In the genomic region with DNA sequence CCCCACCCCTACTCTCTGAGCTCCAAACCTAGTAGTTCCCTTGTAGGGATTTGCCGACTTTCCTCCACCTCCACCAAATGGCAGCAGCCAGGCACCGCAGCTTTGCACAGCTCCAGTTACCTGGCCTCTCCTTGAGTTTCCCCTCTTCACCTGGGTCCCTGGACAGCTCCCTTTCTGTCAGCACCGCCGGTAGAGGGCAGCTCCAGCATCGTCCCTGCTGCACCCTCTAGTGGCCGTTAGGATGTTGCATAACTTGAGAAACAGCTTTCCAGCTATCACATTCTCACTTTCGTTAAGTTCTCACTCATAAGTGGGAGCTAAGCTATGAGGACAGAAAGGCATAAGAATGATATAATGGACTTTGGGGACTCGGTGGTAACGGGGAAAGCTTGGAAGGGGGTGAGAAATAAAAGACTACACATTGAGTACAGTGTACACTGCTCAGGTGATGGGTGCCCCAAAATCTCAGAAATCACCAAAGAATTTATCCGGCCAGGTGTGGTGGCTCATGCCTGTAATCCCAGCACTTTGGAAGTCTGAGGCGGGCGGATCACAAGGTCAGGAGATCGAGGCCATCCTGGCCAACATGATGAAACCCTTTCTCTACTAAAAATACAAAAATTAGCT, we compare ENCODE assay signal across 8 cellular contexts.
DNase-seq lines count a peak whose midpoint lies in the region; ATAC-seq and TF ChIP-seq lines count a peak whose summit lies in the region.

No MANE protein-coding gene starts in this region.

- no peaks in the 10 kb centered on the region for H3K9me3 ChIP-seq in CD4-positive, alpha-beta memory T cell (ENCODE audit: control insufficient read depth in 1 of 2, low read length in 2 of 2)

- peak; percentile 100 for ATAC-seq in GM19395 (IDR thresholded peaks at IDR 0.05; ENCODE audit: unreplicated experiment)
- peak; percentile 98 for ATAC-seq in HG03457 (IDR thresholded peaks at IDR 0.05; ENCODE audit: unreplicated experiment)

- H3K4me3 ChIP-seq in CD4-positive, alpha-beta memory T cell (ENCODE audit: low read length in 2 of 2), result no peak overlapping the region
- H3K4me3 ChIP-seq in dorsolateral prefrontal cortex, result no peak overlapping the region

- H3K27me3 Mint-ChIP-seq in CD4-positive, alpha-beta memory T cell, result peaks cover 9 to 10% of the 10 kb centered on the region in 2 donors

- peaks cover 0 to 1% (median 0%) of the 10 kb centered on the region in 8 donors for H3K9me3 Mint-ChIP-seq in CD4-positive, alpha-beta memory T cell

- POLR2A ChIA-PET in CD4-positive, alpha-beta memory T cell (lab: Charles Lee; ENCODE audit: partially characterized antibody), result no interaction called here

- TF ChIP-seq CTCF in dorsolateral prefrontal cortex (IDR thresholded peaks at IDR 0.05 in 54 of 56, conservative IDR thresholded peaks at IDR 0.05 in 2 of 56; ENCODE audit: low read depth in 1 of 56, partially characterized antibody in 56 of 56), result peak; percentile 60 to 99 (median 92)

- no peaks in the 10 kb centered on the region for H3K36me3 ChIP-seq in CD4-positive, alpha-beta memory T cell (ENCODE audit: insufficient read depth, low read length)

- CTCF ChIA-PET in CD4-positive, alpha-beta memory T cell (lab: Charles Lee; ENCODE audit: partially characterized antibody), result interaction anchor here (0.5 to 4.7 kb wide), 20 partner anchors 9 to 581 kb away, joined by 3 to 61 read pairs (median 4); partner anchors contain the start of gene HNRNPA1L2

- H3K27me3 ChIP-seq in CD4-positive, alpha-beta memory T cell (ENCODE audit: insufficient read depth, low read length), result no peaks in the 10 kb centered on the region
- no peaks in the 10 kb centered on the region for H3K27me3 ChIP-seq in dorsolateral prefrontal cortex

- H3K4me3 Mint-ChIP-seq in CD4-positive, alpha-beta memory T cell, result no peak overlapping the region

- H3K36me3 Mint-ChIP-seq in CD4-positive, alpha-beta memory T cell, result no peaks in the 10 kb centered on the region

- peak; percentile 40 to 52 (median 43) for DNase-seq in CD4-positive, alpha-beta memory T cell
- peak; percentile 73 for DNase-seq in NCI-H510A (lab: John Stamatoyannopoulos, UW)
- peak; percentile 71 for DNase-seq in activated CD4-positive, alpha-beta T cell treated with anti-CD3 and anti-CD28 coated beads for 48 hours
- DNase-seq in dorsolateral prefrontal cortex, result peak; percentile 46 to 78 (median 69)
- peak; percentile 74 to 79 for DNase-seq in lung microvascular endothelial cell (ENCODE audit: low read depth in 2 of 2)
- peak; percentile 10 to 21 for DNase-seq in stimulated activated CD8-positive, alpha-beta memory T cell treated with anti-CD3 and anti-CD28 coated beads, Interleukin-15, amount 100 ng/mL, for 4 hours (ENCODE audit: low read depth in 2 of 2)

- intact Hi-C loops in CD4-positive, alpha-beta memory T cell (cut with micrococcal nuclease), result loop anchor here (2.0 kb wide), 1 partner anchor 303 kb away; no protein-coding TSS in a partner anchor
- intact Hi-C loops in dorsolateral prefrontal cortex (cut with DNase I), result loop anchor here (1.0 to 10.0 kb wide), 4 partner anchors 71 to 179 kb away; no protein-coding TSS in a partner anchor

- H3K4me1 Mint-ChIP-seq in CD4-positive, alpha-beta memory T cell, result no peaks in the 10 kb centered on the region

- H3K27ac Mint-ChIP-seq in CD4-positive, alpha-beta memory T cell, result no peak overlapping the region

- H3K27ac ChIP-seq in CD4-positive, alpha-beta memory T cell (ENCODE audit: low read depth, low read length), result no peak overlapping the region
- H3K27ac ChIP-seq in dorsolateral prefrontal cortex, result no peak overlapping the region

- no peaks in the 10 kb centered on the region for H3K4me1 ChIP-seq in CD4-positive, alpha-beta memory T cell (ENCODE audit: insufficient read depth, low read length)

Comparison
In these comparisons a context has a peak if more than half of its experiments do, and no peak if none do; other contexts are left out.
1. DNase-seq: peak in every context shown above with its lines; median percentile 76 in lung microvascular endothelial cell; 73 in NCI-H510A; 71 in activated CD4-positive, alpha-beta T cell treated with anti-CD3 and anti-CD28 coated beads for 48 hours; 69 in dorsolateral prefrontal cortex; 43 in CD4-positive, alpha-beta memory T cell; 16 in stimulated activated CD8-positive, alpha-beta memory T cell treated with anti-CD3 and anti-CD28 coated beads, Interleukin-15, amount 100 ng/mL, for 4 hours.